ENCODE assay signal across 1 cellular context in genomic region chr16:11345040-11345862, GRCh38.
TF ChIP-seq lines count a peak whose summit lies in the region.

RMI2 (plus strand) TSS chr16:11345459; CDS start chr16:11345472, 13 bp downstream.

TF ChIP-seq in SK-N-SH, 30 proteins besides CTCF, POLR2A, EP300 and RAD21 (continued from another document):
- no peak for TF ChIP-seq USF2 (IDR thresholded peaks at IDR 0.05; ENCODE audit: borderline replicate concordance, low read depth, low read length)
- peak; percentile 86 for TF ChIP-seq YY1 (IDR thresholded peaks at IDR 0.05; ENCODE audit: low read depth)
- no peak for TF ChIP-seq POLR2AphosphoS5 (IDR thresholded peaks at IDR 0.05; ENCODE audit: low read depth, low read length)
- no peak for TF ChIP-seq TEAD4 (IDR thresholded peaks at IDR 0.05; ENCODE audit: borderline replicate concordance, insufficient read depth)
- no peak for TF ChIP-seq TCF12 (IDR thresholded peaks at IDR 0.05)
- TF ChIP-seq MAX (IDR thresholded peaks at IDR 0.05; ENCODE audit: low read depth) = peak; percentile 92
- TF ChIP-seq SMC3 (IDR thresholded peaks at IDR 0.05; ENCODE audit: low read depth, low read length) = no peak
- no peak for TF ChIP-seq FOSL2 (IDR thresholded peaks at IDR 0.05; ENCODE audit: borderline replicate concordance, low read depth)
- no peak for TF ChIP-seq EZH2phosphoT487 (IDR thresholded peaks at IDR 0.05; ENCODE audit: borderline replicate concordance, low read depth)
- no peak for TF ChIP-seq REST (IDR thresholded peaks at IDR 0.05; ENCODE audit: low read depth, low read length)
- peak; percentile 97 for TF ChIP-seq PBX3 (IDR thresholded peaks at IDR 0.05)
- no peak for TF ChIP-seq FOXM1 (IDR thresholded peaks at IDR 0.05; ENCODE audit: low read depth)
